8 cellular contexts compared by ENCODE assay signal in genomic region chr6:158474961-158475343, GRCh38.
A peak's percentile ranks its signal among the peaks of the same experiment; 100 is the strongest.
DNase-seq lines count a peak whose midpoint lies in the region; ATAC-seq and TF ChIP-seq lines count a peak whose summit lies in the region.

No MANE protein-coding gene starts in this region.

- peaks cover 16% of the 10 kb centered on the region for H3K4me1 Mint-ChIP-seq in MCF 10A (ENCODE audit: insufficient read depth, unreplicated experiment)
- peaks cover 40% of the 10 kb centered on the region for H3K4me1 Mint-ChIP-seq in chondrocyte (ENCODE audit: low read depth)
- peaks cover 8% of the 10 kb centered on the region for H3K4me1 Mint-ChIP-seq in type B pancreatic cell (ENCODE audit: unreplicated experiment)

- BruUV-seq in MCF 10A (replicated peaks; lab: Mats Ljungman, UMichigan): no TSS peak

- no peaks in the 10 kb centered on the region for H3K27me3 ChIP-seq in breast epithelium

- intact Hi-C loops in MCF 10A (cut with micrococcal nuclease): no loop called here
- intact Hi-C loops in breast epithelium (cut with DNase I; ENCODE audit: low total_unique reads): no loop called here

- no peaks in the 10 kb centered on the region for H3K9me3 ChIP-seq in breast epithelium

- TF ChIP-seq CTCF in MCF 10A (IDR thresholded peaks at IDR 0.05; ENCODE audit: unreplicated experiment): no peak
- no peak for TF ChIP-seq CTCF in breast epithelium (IDR thresholded peaks at IDR 0.05)
- TF ChIP-seq CTCF in chondrocyte (IDR thresholded peaks at IDR 0.05): no peak
- TF ChIP-seq CTCF in type B pancreatic cell (conservative IDR thresholded peaks at IDR 0.05): no peak
- TF ChIP-seq CTCF in GM13977 (IDR thresholded peaks at IDR 0.05; ENCODE audit: extremely low read depth, insufficient read depth, missing control alignments): no peak

- no peaks in the 10 kb centered on the region for H3K4me1 ChIP-seq in breast epithelium

- H3K27ac Mint-ChIP-seq in MCF 10A (ENCODE audit: low read depth, unreplicated experiment): peak overlapping the region; percentile 25
- peak overlapping the region; percentile 79 for H3K27ac Mint-ChIP-seq in chondrocyte (ENCODE audit: unreplicated experiment)
- peak overlapping the region; percentile 25 for H3K27ac Mint-ChIP-seq in type B pancreatic cell

- POLR2A ChIA-PET in MCF 10A (lab: Yijun Ruan, JAX): interaction anchor here (1.0 to 1.7 kb wide), 2 partner anchors 12 to 58 kb away, joined by 3 to 5 read pairs; no protein-coding TSS in a partner anchor

- H3K4me3 Mint-ChIP-seq in MCF 10A (ENCODE audit: unreplicated experiment) (no peak overlapping the region), chondrocyte (ENCODE audit: unreplicated experiment) (no peak overlapping the region), type B pancreatic cell (no peak overlapping the region)

- H3K27me3 Mint-ChIP-seq in MCF 10A (ENCODE audit: insufficient read depth, unreplicated experiment) (no peaks in the 10 kb centered on the region), chondrocyte (ENCODE audit: low read depth) (no peaks in the 10 kb centered on the region), type B pancreatic cell (no peaks in the 10 kb centered on the region)

- no peak for ATAC-seq in HG03565 (IDR thresholded peaks at IDR 0.05; ENCODE audit: unreplicated experiment)

- H3K9me3 Mint-ChIP-seq in MCF 10A (ENCODE audit: unreplicated experiment) (no peaks in the 10 kb centered on the region), chondrocyte (ENCODE audit: low read depth) (no peaks in the 10 kb centered on the region), type B pancreatic cell (no peaks in the 10 kb centered on the region)

- no peaks in the 10 kb centered on the region for H3K36me3 ChIP-seq in breast epithelium

- no peak for TF ChIP-seq POLR2A in breast epithelium (IDR thresholded peaks at IDR 0.05)

- H3K27ac ChIP-seq in breast epithelium: no peak overlapping the region

- CTCF ChIA-PET in MCF 10A (lab: Yijun Ruan, JAX): interaction anchor here (0.6 to 1.3 kb wide), 5 partner anchors 15 to 254 kb away, joined by 3 to 4 read pairs (median 3); no protein-coding TSS in a partner anchor

- in situ Hi-C loops in GM13977 (cut with MboI; ENCODE audit: low pct_unique_long_range_greater_than_20kb, low sequenced_read_pairs, unreplicated experiment): no loop called here

- DNase-seq in MCF 10A (ENCODE audit: unreplicated experiment) (peak; percentile 76), breast epithelium (ENCODE audit: low spot score in 2 of 2) (no peak), M059J (ENCODE audit: low read depth) (peak; percentile 41), chondrocyte (ENCODE audit: low spot score) (no peak), type B pancreatic cell (ENCODE audit: extremely low spot score, unreplicated experiment) (no peak), SIG-M5 treated with dmso at 0.1 percent for 504 hours (lab: John Stamatoyannopoulos, UW; ENCODE audit: unreplicated experiment) (no peak), GM13977 (ENCODE audit: low spot score) (no peak)

- no peak overlapping the region for H3K4me3 ChIP-seq in breast epithelium

- H3K36me3 Mint-ChIP-seq in MCF 10A (ENCODE audit: insufficient read depth, unreplicated experiment): peaks cover 17% of the 10 kb centered on the region
- peaks cover 11% of the 10 kb centered on the region for H3K36me3 Mint-ChIP-seq in chondrocyte (ENCODE audit: low read depth)
- peaks cover 30% of the 10 kb centered on the region for H3K36me3 Mint-ChIP-seq in type B pancreatic cell

Comparison
In these comparisons a context has a peak if more than half of its experiments do, and no peak if none do; other contexts are left out.
1. DNase-seq: peak in MCF 10A (single experiment) and M059J (single experiment); none in breast epithelium (0 of 2), chondrocyte (single experiment), type B pancreatic cell (single experiment), SIG-M5 treated with dmso at 0.1 percent for 504 hours (single experiment) and GM13977 (single experiment).
2. H3K27ac Mint-ChIP-seq: peak in every context shown above with its lines; median percentile 79 in chondrocyte; 25 in MCF 10A; 25 in type B pancreatic cell.